Comparison of ENCODE assay signal across 18 cellular contexts in genomic region chr11:75193711-75194110, GRCh38. TPM values are rescaled to one million over a fixed set of nuclear protein-coding genes. Genes with fewer than 3 reads are reported as not detected.
A peak's percentile ranks its signal among the peaks of the same experiment; 100 is the strongest.
DNase-seq lines count a peak whose midpoint lies in the region; ATAC-seq and TF ChIP-seq lines count a peak whose summit lies in the region.
"Had no signal": no experiment of that assay in that cellular context is flagged by ENCODE, and none has a peak within 500 bp of the region (broad histone marks: within the 10 kb centered on the region; RNA-seq: fewer than 3 reads in every experiment).

No MANE protein-coding gene starts in this region.

- H3K27me3 ChIP-seq in heart right ventricle (no peaks in the 10 kb centered on the region), sigmoid colon (no peaks in the 10 kb centered on the region)
- no peaks in the 10 kb centered on the region for H3K27me3 ChIP-seq in BLaER1 treated with 17β-estradiol and CSF1 and Interleukin-3, amounts not matched to agents 10 nM and 100 nM

- peaks cover 0 to 17% (median 0%) of the 10 kb centered on the region in 11 experiments; a peak in 1 of 22 replicates for H4K20me1 ChIP-seq in BLaER1 treated with 17β-estradiol and CSF1 and Interleukin-3, amounts not matched to agents 10 nM and 100 nM

- H3K4me2 ChIP-seq in BLaER1 treated with 17β-estradiol and CSF1 and Interleukin-3, amounts not matched to agents 10 nM and 100 nM = peak overlapping the region in 10 of 11 experiments; percentile 76 to 97 (median 86); a peak in 14 of 22 replicates
- H3K4me2 ChIP-seq: GM23338 had no signal

- H3K36me3 ChIP-seq in heart right ventricle = peaks cover 0 to 79% (median 0%) of the 10 kb centered on the region in 9 donors
- peaks cover 0 to 99% (median 0%) of the 10 kb centered on the region in 11 experiments; a peak in 5 of 22 replicates for H3K36me3 ChIP-seq in BLaER1 treated with 17β-estradiol and CSF1 and Interleukin-3, amounts not matched to agents 10 nM and 100 nM
- H3K36me3 ChIP-seq in sigmoid colon = no peaks in the 10 kb centered on the region

- H3K4me1 ChIP-seq in heart right ventricle (peaks cover 5 to 76% (median 55%) of the 10 kb centered on the region in 9 donors), sigmoid colon (peaks cover 0 to 31% (median 19%) of the 10 kb centered on the region in 4 donors)
- H3K4me1 ChIP-seq in BLaER1 treated with 17β-estradiol and CSF1 and Interleukin-3, amounts not matched to agents 10 nM and 100 nM = peaks cover 34 to 100% (median 42%) of the 10 kb centered on the region in 10 experiments

- H3K4me3 ChIP-seq in heart right ventricle (no peak overlapping the region), sigmoid colon (no peak overlapping the region)
- H3K4me3 ChIP-seq in BLaER1 treated with 17β-estradiol and CSF1 and Interleukin-3, amounts not matched to agents 10 nM and 100 nM = no peak overlapping the region
- H3K4me3 ChIP-seq: GM12878, GM23338 had no signal

- no peaks in the 10 kb centered on the region for H3K9me3 ChIP-seq in heart right ventricle
- no peaks in the 10 kb centered on the region for H3K9me3 ChIP-seq in BLaER1 treated with 17β-estradiol and CSF1 and Interleukin-3, amounts not matched to agents 10 nM and 100 nM (replicated peaks in 1 of 11)
- no peaks in the 10 kb centered on the region for H3K9me3 ChIP-seq in sigmoid colon

- 60 to 66% methylated on average over 2 of the region's 2 CpGs for WGBS in heart right ventricle, 2 donors
- WGBS in sigmoid colon, 2 donors = 82 to 86% methylated on average over 2 of the region's 2 CpGs

- no peak for TF ChIP-seq EP300 in sigmoid colon (IDR thresholded peaks at IDR 0.05)

- no peak for ATAC-seq in heart right ventricle
- no peak for ATAC-seq in left ventricle myocardium superior
- peak; percentile 2 for ATAC-seq in left lobe of liver
- ATAC-seq in HG02884 (IDR thresholded peaks at IDR 0.05; ENCODE audit: unreplicated experiment) = no peak
- ATAC-seq in HG03460 (IDR thresholded peaks at IDR 0.05; ENCODE audit: unreplicated experiment) = no peak
- ATAC-seq: GM12878, GM23338 had no signal

- H3K27ac ChIP-seq in heart right ventricle = peak overlapping the region in 6 of 10 donors; percentile 36 to 60 (median 44)
- peak overlapping the region in 6 of 11 experiments; percentile 1 to 78 (median 42); a peak in 5 of 22 replicates for H3K27ac ChIP-seq in BLaER1 treated with 17β-estradiol and CSF1 and Interleukin-3, amounts not matched to agents 10 nM and 100 nM
- no peak overlapping the region for H3K27ac ChIP-seq in sigmoid colon
- H3K27ac ChIP-seq: C4-2B had no signal

- no peak for TF ChIP-seq POLR2A in sigmoid colon (IDR thresholded peaks at IDR 0.05)

- intact Hi-C loops in heart right ventricle (cut with DNase I) (no loop called here), left ventricle myocardium superior (cut with micrococcal nuclease) (loop anchor here (5.0 kb wide), 1 partner anchor 41 kb away; the partner anchor contains the start of gene SLCO2B1), sigmoid colon (cut with DNase I) (no loop called here)

- peak overlapping the region in 2 of 11 experiments; percentile 38 to 40; a peak in 2 of 22 replicates for H3K9ac ChIP-seq in BLaER1 treated with 17β-estradiol and CSF1 and Interleukin-3, amounts not matched to agents 10 nM and 100 nM

- no peak for DNase-seq in heart right ventricle
- DNase-seq in left ventricle myocardium superior = no peak
- no peak for DNase-seq in left lobe of liver (ENCODE audit: low spot score)
- peak; percentile 55 for DNase-seq in sigmoid colon
- DNase-seq in stimulated activated naive CD4-positive, alpha-beta T cell (lab: John Stamatoyannopoulos, UW) = no peak
- DNase-seq: 8988T; AML-193; CD4-positive, alpha-beta memory T cell; DMS79 had no signal

- no peak for TF ChIP-seq CTCF in heart right ventricle (IDR thresholded peaks at IDR 0.05)
- no peak for TF ChIP-seq CTCF in sigmoid colon (IDR thresholded peaks at IDR 0.05)

RNA-seq across cellular contexts. Expression of gene SLCO2B1, which starts 42.8 kb away (rescaled TPM):
- total RNA-seq in heart right ventricle (10 to 100 TPM; 10.7 to 69.0 (median 18.0) TPM), left ventricle myocardium superior (30.1 TPM), left lobe of liver (327 TPM), sigmoid colon (10 to 100 TPM; 19.4 to 31.7 (median 29.6) TPM)
- polyA plus RNA-seq in heart right ventricle (1 to 10 TPM; 5.2 to 7.2 TPM), sigmoid colon (10 to 100 TPM in 2 of 3 donors, 1 to 10 TPM in 1; 7.8 to 47.0 (median 22.4) TPM)
- total RNA-seq: G401, GM23338 had no signal
- polyA plus RNA-seq: CD4-positive, alpha-beta memory T cell; GM23338 had no signal

RNA-seq across cellular contexts. Expression of gene TPBGL, which starts 46.9 kb away (rescaled TPM):
- total RNA-seq in heart right ventricle = under 1 TPM in 5 of 10 donors, not detected in 5; 0.09 to 0.37 (median 0.17) TPM
- polyA plus RNA-seq in heart right ventricle = under 1 TPM; 0.07 to 0.16 TPM
- total RNA-seq in left ventricle myocardium superior = not detected
- not detected for total RNA-seq in left lobe of liver
- total RNA-seq in sigmoid colon = under 1 TPM in 3 of 4 donors, not detected in 1; 0.33 to 0.68 (median 0.36) TPM
- polyA plus RNA-seq in sigmoid colon = under 1 TPM in 1 of 3 donors, not detected in 2; 0.28 TPM
- total RNA-seq: G401, GM12878, H7, HT-29 had no signal
- polyA plus RNA-seq: GM12878 had no signal

Comparison
In these comparisons a context has a peak if more than half of its experiments do, and no peak if none do; other contexts are left out.
1. H3K27ac ChIP-seq: peak in heart right ventricle (6 of 10) and BLaER1 treated with 17β-estradiol and CSF1 and Interleukin-3, amounts not matched to agents 10 nM and 100 nM (6 of 11); none in sigmoid colon (0 of 4).